ENCODE assay signal across 2 cellular contexts in genomic region chr7:77172413-77172812, GRCh38. TPM values are rescaled to one million over a fixed set of nuclear protein-coding genes. Genes with fewer than 3 reads are reported as not detected.
"Had no signal": no experiment of that assay in that cellular context is flagged by ENCODE, and none has a peak within 500 bp of the region (broad histone marks: within the 10 kb centered on the region; RNA-seq: fewer than 3 reads in every experiment).

No MANE protein-coding gene starts in this region.

RNA-seq across cellular contexts. Expression of gene FGL2, which starts 27.2 kb away (rescaled TPM):
- total RNA-seq: chondrocyte, WTC11 had no signal
